ENCODE assay signal across 26 cellular contexts in the genomic region with DNA sequence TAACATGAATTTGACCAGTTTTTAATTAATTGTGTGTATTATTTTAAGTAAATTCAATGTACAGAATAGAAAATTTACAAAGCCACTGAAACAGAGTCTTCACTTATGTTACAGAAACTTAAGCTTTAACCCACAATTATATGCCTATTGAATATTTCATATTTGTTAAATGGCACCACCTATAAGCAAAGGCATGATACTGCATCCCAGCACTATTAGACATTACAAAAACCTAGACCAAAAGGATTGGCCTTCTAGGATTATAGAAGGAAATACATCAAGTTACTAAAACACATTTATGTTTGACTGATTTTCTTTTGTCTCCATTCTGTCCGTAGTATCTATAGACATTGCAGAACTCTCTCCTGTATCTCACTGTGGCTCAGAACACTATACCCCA.
"Had no signal": no experiment of that assay in that cellular context is flagged by ENCODE, and none has a peak within 500 bp of the region (broad histone marks: within the 10 kb centered on the region; RNA-seq: fewer than 3 reads in every experiment).

No MANE protein-coding gene starts in this region.

- H3K4me3 Mint-ChIP-seq: naive B cell; naive thymus-derived CD8-positive, alpha-beta T cell; natural killer cell treated with Interleukin-12 subunit alpha and Interleukin-12 subunit beta and Interleukin-15 and Interleukin-18, amount 100 ng/mL, for 72 hours; neural progenitor cell; stimulated activated effector memory CD8-positive, alpha-beta T cell treated with anti-CD3 and anti-CD28 coated beads, Interleukin-12 subunit alpha, Interleukin-12 subunit beta, amount 100 ng/mL, for 72 hours; stimulated activated naive B cell treated with anti-CD40 and anti-IgM and Interleukin-4, amounts not matched to agents 10 μg/mL and 1 μg/mL and 100 μg/mL, for 72 hours; stimulated activated naive CD8-positive, alpha-beta T cell treated with anti-CD3 and anti-CD28 coated beads, Interleukin-15, Interleukin-2, amounts not matched to agents 100 ng/mL and 50 ng/mL, for 24 hours had no signal

- H3K4me1 ChIP-seq: pancreas, psoas muscle, right lobe of liver, sigmoid colon, stomach, thyroid gland, tibial nerve, upper lobe of right lung, uterus had no signal

- H3K9ac ChIP-seq: neural progenitor cell had no signal

- H3K9me3 ChIP-seq: pancreas, psoas muscle, right lobe of liver, thyroid gland, upper lobe of right lung, uterus had no signal

- ATAC-seq: naive thymus-derived CD8-positive, alpha-beta T cell; natural killer cell treated with Interleukin-12 subunit alpha and Interleukin-12 subunit beta and Interleukin-15 and Interleukin-18, amount 100 ng/mL, for 72 hours; pancreas; psoas muscle; right cardiac atrium; right lobe of liver; stimulated activated effector memory CD8-positive, alpha-beta T cell treated with anti-CD3 and anti-CD28 coated beads, Interleukin-12 subunit alpha, Interleukin-12 subunit beta, amount 100 ng/mL, for 72 hours; stimulated activated naive B cell treated with anti-CD40 and anti-IgM and Interleukin-4, amounts not matched to agents 10 μg/mL and 1 μg/mL and 100 μg/mL, for 72 hours; upper lobe of right lung had no signal

- FAIRE-seq: pancreas, small intestine had no signal

- DNase-seq: naive B cell; naive thymus-derived CD8-positive, alpha-beta T cell; occipital lobe; pancreas; psoas muscle; right cardiac atrium; right lobe of liver; sigmoid colon; small intestine; stimulated activated CD4-positive, alpha-beta T cell treated with anti-CD3 and anti-CD28 coated beads, Interleukin-15, amount 100 ng/mL, for 24 hours; stimulated activated CD4-positive, alpha-beta T cell treated with anti-CD3 and anti-CD28 coated beads, Interleukin-2, amount 100 ng/mL, for 24 hours; stimulated activated CD4-positive, alpha-beta T cell treated with anti-CD3 and anti-CD28 coated beads, Interleukin-2, amount 100 ng/mL, for 48 hours; stimulated activated CD4-positive, alpha-beta T cell treated with anti-CD3 and anti-CD28 coated beads, Interleukin-4, amount 100 ng/mL, for 24 hours; stimulated activated naive B cell treated with anti-CD40 and anti-IgM and Interleukin-4, amounts not matched to agents 10 μg/mL and 1 μg/mL and 100 μg/mL, for 72 hours; stimulated activated naive CD4-positive, alpha-beta T cell treated with Interleukin-2 at 50 U/mL for 16 hours; stomach; thyroid gland; trophoblast cell; upper lobe of right lung; uterus had no signal

- H3K36me3 ChIP-seq: neural progenitor cell, pancreas, right lobe of liver, sigmoid colon, stomach, thoracic aorta, thyroid gland, tibial nerve, upper lobe of right lung, uterus had no signal

- H3K4me2 ChIP-seq: neural progenitor cell had no signal

- H3K27me3 ChIP-seq: pancreas, right lobe of liver, sigmoid colon, thyroid gland, tibial nerve had no signal

- H3K27ac Mint-ChIP-seq: naive B cell; naive thymus-derived CD8-positive, alpha-beta T cell; natural killer cell treated with Interleukin-12 subunit alpha and Interleukin-12 subunit beta and Interleukin-15 and Interleukin-18, amount 100 ng/mL, for 72 hours; neural progenitor cell; stimulated activated effector memory CD8-positive, alpha-beta T cell treated with anti-CD3 and anti-CD28 coated beads, Interleukin-12 subunit alpha, Interleukin-12 subunit beta, amount 100 ng/mL, for 72 hours; stimulated activated naive B cell treated with anti-CD40 and anti-IgM and Interleukin-4, amounts not matched to agents 10 μg/mL and 1 μg/mL and 100 μg/mL, for 72 hours; stimulated activated naive CD8-positive, alpha-beta T cell treated with anti-CD3 and anti-CD28 coated beads, Interleukin-15, Interleukin-2, amounts not matched to agents 100 ng/mL and 50 ng/mL, for 24 hours had no signal

- H3K36me3 Mint-ChIP-seq: neural progenitor cell; stimulated activated effector memory CD8-positive, alpha-beta T cell treated with anti-CD3 and anti-CD28 coated beads, Interleukin-12 subunit alpha, Interleukin-12 subunit beta, amount 100 ng/mL, for 72 hours; stimulated activated naive B cell treated with anti-CD40 and anti-IgM and Interleukin-4, amounts not matched to agents 10 μg/mL and 1 μg/mL and 100 μg/mL, for 72 hours had no signal

- H3K4me1 Mint-ChIP-seq: naive B cell; stimulated activated effector memory CD8-positive, alpha-beta T cell treated with anti-CD3 and anti-CD28 coated beads, Interleukin-12 subunit alpha, Interleukin-12 subunit beta, amount 100 ng/mL, for 72 hours; stimulated activated naive B cell treated with anti-CD40 and anti-IgM and Interleukin-4, amounts not matched to agents 10 μg/mL and 1 μg/mL and 100 μg/mL, for 72 hours had no signal

- H3K4me3 ChIP-seq: neural progenitor cell, pancreas, psoas muscle, right lobe of liver, sigmoid colon, stomach, thoracic aorta, thyroid gland, tibial nerve, upper lobe of right lung, uterus had no signal

- H3K27ac ChIP-seq: neural progenitor cell, pancreas, psoas muscle, right lobe of liver, sigmoid colon, stomach, thoracic aorta, thyroid gland, tibial nerve, upper lobe of right lung, uterus had no signal

- H2AFZ ChIP-seq: neural progenitor cell had no signal
